In the genomic region with DNA sequence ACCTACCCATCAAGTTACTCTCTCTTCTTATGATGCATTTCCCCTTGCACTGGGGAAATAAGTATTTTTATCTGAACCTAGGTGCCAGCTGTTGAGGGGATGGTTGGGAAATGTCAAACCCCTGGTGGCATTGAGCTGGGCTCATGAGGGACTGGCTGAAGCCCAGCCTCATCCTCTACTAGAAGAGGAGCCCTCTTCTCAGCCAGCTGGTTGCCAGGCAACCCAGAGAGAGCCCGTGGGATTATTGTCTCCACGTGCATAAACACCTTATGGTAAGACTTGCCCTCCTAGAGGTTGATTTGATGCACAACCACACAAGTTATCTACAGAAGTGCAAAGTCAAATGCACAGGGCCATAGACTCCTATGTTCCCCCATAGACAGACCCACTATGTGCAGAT, we compare ENCODE assay signal across 16 cellular contexts.
A peak's percentile ranks its signal among the peaks of the same experiment; 100 is the strongest.
DNase-seq lines count a peak whose midpoint lies in the region.
"Had no signal": no experiment of that assay in that cellular context is flagged by ENCODE, and none has a peak within 500 bp of the region (broad histone marks: within the 10 kb centered on the region; RNA-seq: fewer than 3 reads in every experiment).

No MANE protein-coding gene starts in this region.

- DNase-seq in DMS 273 (lab: John Stamatoyannopoulos, UW; ENCODE audit: unreplicated experiment), result peak; percentile 46
- DNase-seq in DMS 273 treated with DMSO at 0.1 percent for 48 hours (lab: John Stamatoyannopoulos, UW), result no peak
- peak; percentile 88 for DNase-seq in NCI-H82 (lab: John Stamatoyannopoulos, UW)
- no peak for DNase-seq in NCI-H82 treated with DMSO at 0.1 percent for 48 hours (lab: John Stamatoyannopoulos, UW; ENCODE audit: unreplicated experiment)
- DNase-seq in NCI-H524 treated with DMSO at 0.1 percent for 48 hours (lab: John Stamatoyannopoulos, UW), result peak; percentile 55
- DNase-seq in HuH-7.5 (ENCODE audit: low spot score), result no peak
- no peak for DNase-seq in NCI-H345 (lab: John Stamatoyannopoulos, UW)
- no peak for DNase-seq in AG08395 (ENCODE audit: low spot score)
- DNase-seq: AML-193; Calu3; CD4-positive, CD25-positive, alpha-beta regulatory T cell; DND-41; GF-D8; HCEC 1CT; HFFc6; IMR-90 had no signal

Comparison
In these comparisons a context has a peak if more than half of its experiments do, and no peak if none do; other contexts are left out.
1. DNase-seq: peak in DMS 273 (single experiment), NCI-H82 (single experiment) and NCI-H524 treated with DMSO at 0.1 percent for 48 hours (single experiment); none in DMS 273 treated with DMSO at 0.1 percent for 48 hours (single experiment), NCI-H82 treated with DMSO at 0.1 percent for 48 hours (single experiment), HuH-7.5 (single experiment), NCI-H345 (single experiment) and AG08395 (single experiment).